In the genomic region with DNA sequence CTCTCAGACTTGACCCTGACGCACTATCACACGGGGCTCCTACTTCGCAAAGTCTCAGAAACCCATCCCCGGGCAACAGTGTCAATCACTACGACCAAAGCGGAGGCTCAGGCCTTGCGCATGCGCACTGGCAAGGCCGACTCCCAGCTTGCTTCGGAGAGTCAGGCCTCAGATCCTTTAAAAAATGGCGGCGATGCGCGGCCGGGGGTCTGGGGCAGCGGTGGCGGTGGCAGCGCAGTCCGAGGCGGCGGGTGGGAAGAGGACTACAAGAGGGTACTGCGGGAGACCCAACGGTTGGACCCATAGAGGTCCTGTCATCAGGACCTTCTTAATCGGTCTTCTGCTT, we compare ENCODE assay signal across 23 cellular contexts.
"Had no signal": no experiment of that assay in that cellular context is flagged by ENCODE, and none has a peak within 500 bp of the region (broad histone marks: within the 10 kb centered on the region; RNA-seq: fewer than 3 reads in every experiment).

No MANE protein-coding gene starts in this region.

- H3K27me3 ChIP-seq: gastrocnemius medialis, left lung, pancreas, right atrium auricular region, suprapubic skin, tibial nerve had no signal

- H3K4me1 ChIP-seq: gastrocnemius medialis, left lung, lower lobe of right lung, pancreas, right atrium auricular region, suprapubic skin, tibial nerve had no signal

- ATAC-seq: activated CD8-positive, alpha-beta memory T cell treated with anti-CD3 and anti-CD28 coated beads, Interleukin-2, amount 10 ng/mL, durations not matched to agents 7 days and 5 days; activated CD8-positive, alpha-beta T cell treated with anti-CD3 and anti-CD28 coated beads, Interleukin-2, amount 10 ng/mL, durations not matched to agents 7 days and 5 days; activated naive CD8-positive, alpha-beta T cell treated with anti-CD3 and anti-CD28 coated beads, Interleukin-2, amount 50 U/mL, for 24 hours; effector memory CD8-positive, alpha-beta T cell; gastrocnemius medialis; left lung; lower lobe of right lung; naive thymus-derived CD8-positive, alpha-beta T cell; pancreas had no signal

- H3K9me3 ChIP-seq: gastrocnemius medialis, lower lobe of right lung, pancreas, right atrium auricular region had no signal

- H3K36me3 ChIP-seq: gastrocnemius medialis, left lung, lower lobe of right lung, pancreas, right atrium auricular region, suprapubic skin, tibial nerve had no signal

- DNase-seq: activated CD4-positive, alpha-beta T cell treated with anti-CD3 and anti-CD28 coated beads, Interleukin-2, amount 50 U/mL, for 1 hour; activated CD8-positive, alpha-beta memory T cell treated with anti-CD3 and anti-CD28 coated beads, Interleukin-2, amount 10 ng/mL, durations not matched to agents 7 days and 5 days; activated CD8-positive, alpha-beta T cell treated with anti-CD3 and anti-CD28 coated beads, Interleukin-2, amount 10 ng/mL, durations not matched to agents 7 days and 5 days; activated naive CD8-positive, alpha-beta T cell treated with anti-CD3 and anti-CD28 coated beads, Interleukin-2, amount 50 U/mL, for 24 hours; activated T-cell treated with anti-CD3 and anti-CD28 coated beads, Interleukin-2, amount 50 U/mL, for 48 hours; amygdala; caudate nucleus; cortex of kidney; effector memory CD8-positive, alpha-beta T cell; erythroblast; gastrocnemius medialis; glutamatergic neuron; lower lobe of right lung; mesenchymal stem cell; naive thymus-derived CD8-positive, alpha-beta T cell; nucleus accumbens; stimulated activated naive CD4-positive, alpha-beta T cell had no signal

- FAIRE-seq: islet of Langerhans, pancreas had no signal

- H3K27ac ChIP-seq: gastrocnemius medialis, left lung, lower lobe of right lung, pancreas, right atrium auricular region, suprapubic skin, tibial nerve had no signal

- H3K4me3 ChIP-seq: gastrocnemius medialis, left lung, lower lobe of right lung, pancreas, right atrium auricular region, suprapubic skin, tibial nerve had no signal
